Comparison of ENCODE assay signal across 10 cellular contexts in the genomic region with DNA sequence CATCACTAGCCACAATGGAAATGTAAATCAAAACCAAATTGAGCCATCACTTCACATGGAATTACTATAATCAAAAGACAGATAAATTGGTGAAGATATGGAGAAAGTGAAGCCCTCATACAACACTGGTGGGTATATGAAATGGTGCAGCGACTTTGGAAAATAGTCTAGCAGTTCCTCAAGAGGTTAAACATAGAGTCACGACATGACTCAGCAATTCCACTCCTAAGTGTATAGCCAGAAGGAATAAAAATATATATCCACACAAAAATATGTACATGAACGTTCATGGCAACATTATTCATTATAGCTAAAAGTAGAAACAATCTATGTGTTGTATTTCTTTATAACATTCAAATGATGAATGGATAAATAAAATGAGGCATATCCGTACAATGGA.
"Had no signal": no experiment of that assay in that cellular context is flagged by ENCODE, and none has a peak within 500 bp of the region (broad histone marks: within the 10 kb centered on the region; RNA-seq: fewer than 3 reads in every experiment).

No MANE protein-coding gene starts in this region.

- ATAC-seq: GM23338 had no signal

- DNase-seq: H9, HCEC 1CT, HFFc6, Karpas-422 had no signal

- H3K4me2 ChIP-seq: GM23338, KMS-11 had no signal

- H3K9me3 Mint-ChIP-seq: GM23338, H9, HFFc6, IgD-negative memory B cell had no signal

- H2AFZ ChIP-seq: GM23338 had no signal

- H3K4me3 Mint-ChIP-seq: GM23338, H9, HFFc6, IgD-negative memory B cell had no signal

- H3K4me1 Mint-ChIP-seq: GM23338, H9, IgD-negative memory B cell had no signal

- H3K9ac ChIP-seq: KMS-11 had no signal

- FAIRE-seq: H1, H54 had no signal

- H3K27ac ChIP-seq: HL-60, KMS-11 had no signal

- H3K4me3 ChIP-seq: GM23338 had no signal

- H3K36me3 Mint-ChIP-seq: IgD-negative memory B cell had no signal

- H3K27ac Mint-ChIP-seq: GM23338, H9, HFFc6, IgD-negative memory B cell had no signal
